Comparison of ENCODE assay signal across 8 cellular contexts in genomic region chr3:180601688-180602666, GRCh38. TPM values are rescaled to one million over a fixed set of nuclear protein-coding genes. Genes with fewer than 3 reads are reported as not detected.
DNase-seq lines count a peak whose midpoint lies in the region; ATAC-seq and TF ChIP-seq lines count a peak whose summit lies in the region.

Gene TTC14, plus strand, starts transcription at chr3:180602163. Its CDS starts 99 bp downstream, at chr3:180602262.

- H3K4ac ChIP-seq in trophoblast cell (ENCODE audit: low read depth, low read length): peak within 1 kb of the TSS; percentile 9

- H3K18ac ChIP-seq in trophoblast cell (ENCODE audit: low read length): peak within 1 kb of the TSS; percentile 84

- TF ChIP-seq POLR2A in transverse colon (IDR thresholded peaks at IDR 0.05): peak; percentile 60

- peaks cover 6% of the 10 kb centered on the region for H3K79me1 ChIP-seq in trophoblast cell (ENCODE audit: low read length)

- peak within 1 kb of the TSS; percentile 99 for H4K8ac ChIP-seq in trophoblast cell (ENCODE audit: low read depth, low read length)

- H3K14ac ChIP-seq in trophoblast cell (ENCODE audit: low read length): peak within 1 kb of the TSS; percentile 67

- peak within 1 kb of the TSS; percentile 95 for H3K27ac Mint-ChIP-seq in activated naive CD8-positive, alpha-beta T cell treated with anti-CD3 and anti-CD28 coated beads, Interleukin-2, amount 50 U/mL, for 24 hours

- peak within 1 kb of the TSS; percentile 96 for H3K4me3 ChIP-seq in trophoblast cell (ENCODE audit: low read depth, low read length)
- H3K4me3 ChIP-seq in transverse colon: peak within 1 kb of the TSS; percentile 79 to 98 (median 86)

- DNase-seq in NCI-H1417 (lab: John Stamatoyannopoulos, UW): peak; percentile 94 to 98 (median 98)
- DNase-seq in SW480 (ENCODE audit: low spot score): peak; percentile 94
- peak; percentile 91 for DNase-seq in activated naive CD8-positive, alpha-beta T cell treated with anti-CD3 and anti-CD28 coated beads, Interleukin-2, amount 50 U/mL, for 24 hours
- DNase-seq in cardiac septum (ENCODE audit: low spot score): peak; percentile 96
- DNase-seq in trophoblast cell: peak; percentile 91 to 95
- DNase-seq in transverse colon: peak; percentile 92

- peaks cover 42% of the 10 kb centered on the region for H3K36me3 Mint-ChIP-seq in activated naive CD8-positive, alpha-beta T cell treated with anti-CD3 and anti-CD28 coated beads, Interleukin-2, amount 50 U/mL, for 24 hours (ENCODE audit: low read depth)

- peak within 1 kb of the TSS; percentile 95 for H4K12ac ChIP-seq in trophoblast cell (ENCODE audit: low read depth, low read length)

- H4K91ac ChIP-seq in trophoblast cell (ENCODE audit: low read depth, low read length): peak within 1 kb of the TSS; percentile 87

- H3K79me2 ChIP-seq in trophoblast cell (ENCODE audit: control insufficient read depth, insufficient read depth, low read length, poor library complexity): peaks cover 3% of the 10 kb centered on the region

- no peak within 1 kb of the TSS for H3K23ac ChIP-seq in trophoblast cell (ENCODE audit: low read length)

- H3K4me2 ChIP-seq in trophoblast cell (ENCODE audit: low read length): peak within 1 kb of the TSS; percentile 95

- H2BK12ac ChIP-seq in trophoblast cell (ENCODE audit: low read length): no peak within 1 kb of the TSS

- H3K9me3 ChIP-seq in trophoblast cell (ENCODE audit: insufficient read depth, low read depth, low read length) (no peaks in the 10 kb centered on the region), transverse colon (no peaks in the 10 kb centered on the region)

- H3K9me3 Mint-ChIP-seq in activated naive CD8-positive, alpha-beta T cell treated with anti-CD3 and anti-CD28 coated beads, Interleukin-2, amount 50 U/mL, for 24 hours: peaks cover 7% of the 10 kb centered on the region

- H3K27me3 ChIP-seq in trophoblast cell (ENCODE audit: insufficient read depth, low read length): no peaks in the 10 kb centered on the region
- peaks cover 9% of the 10 kb centered on the region for H3K27me3 ChIP-seq in transverse colon

- peak; percentile 97 for ATAC-seq in HG02678 (IDR thresholded peaks at IDR 0.05; ENCODE audit: unreplicated experiment)
- ATAC-seq in activated naive CD8-positive, alpha-beta T cell treated with anti-CD3 and anti-CD28 coated beads, Interleukin-2, amount 50 U/mL, for 24 hours: peak; percentile 98

- peak within 1 kb of the TSS; percentile 89 for H2AFZ ChIP-seq in trophoblast cell (ENCODE audit: insufficient read depth, low read length, poor library complexity)

- H3K4me1 ChIP-seq in trophoblast cell (ENCODE audit: control insufficient read depth in 1 of 2, insufficient read depth in 2 of 2, low read length in 2 of 2) (no peaks in the 10 kb centered on the region), transverse colon (peaks cover 4 to 15% (median 8%) of the 10 kb centered on the region in 4 donors)

- peak within 1 kb of the TSS; percentile 65 for H3K27ac ChIP-seq in trophoblast cell (ENCODE audit: low read depth, low read length)
- peak within 1 kb of the TSS; percentile 79 to 89 (median 84) for H3K27ac ChIP-seq in transverse colon

- peak; percentile 26; the same call in 1 of the 3 replicates for TF ChIP-seq CTCF in GM12872 (IDR thresholded peaks at IDR 0.05; ENCODE audit: insufficient read depth, low read depth, low read length)
- TF ChIP-seq CTCF in transverse colon (IDR thresholded peaks at IDR 0.05): no peak

- peaks cover 34% of the 10 kb centered on the region for H3K4me1 Mint-ChIP-seq in activated naive CD8-positive, alpha-beta T cell treated with anti-CD3 and anti-CD28 coated beads, Interleukin-2, amount 50 U/mL, for 24 hours

- no peak for TF ChIP-seq EP300 in transverse colon (IDR thresholded peaks at IDR 0.05; ENCODE audit: low read depth)

- H3K36me3 ChIP-seq in trophoblast cell (ENCODE audit: control insufficient read depth in 1 of 2, insufficient read depth in 2 of 2, low read length in 2 of 2) (peaks cover 2 to 4% of the 10 kb centered on the region in 2 experiments), transverse colon (peaks cover 0 to 32% (median 16%) of the 10 kb centered on the region in 4 donors)

- H3K9ac ChIP-seq in trophoblast cell (ENCODE audit: low read length): peak within 1 kb of the TSS; percentile 81

- no CpG with 5 or more reads among the region's 70 CpGs for WGBS in trophoblast cell (ENCODE audit: extremely low coverage, insufficient coverage, insufficient read length)
- WGBS in transverse colon (ENCODE audit: low coverage in 1 of 2), 2 donors: 9% methylated on average over 59 of the region's 70 CpGs; no CpG with 5 or more reads in 1 of the 2 donors

- in situ Hi-C loops in transverse colon (cut with MboI; ENCODE audit: low pct_ligation_motif_present in 1 of 4, low pct_unique_long_range_greater_than_20kb in 1 of 4, low sequenced_read_pairs in 3 of 4): no loop called here

- no peak within 1 kb of the TSS for H2AK5ac ChIP-seq in trophoblast cell (ENCODE audit: low read length)

- intact Hi-C loops in cardiac septum (cut with DNase I) (loop anchor here (10.0 kb wide), 1 partner anchor 313 kb away; the partner anchor contains the start of gene FXR1), transverse colon (cut with DNase I; ENCODE audit: low total_unique reads) (no loop called here)

- H2BK120ac ChIP-seq in trophoblast cell (ENCODE audit: insufficient read depth, low read length, poor library complexity): no peak within 1 kb of the TSS

- peak within 1 kb of the TSS; percentile 95 for H3K4me3 Mint-ChIP-seq in activated naive CD8-positive, alpha-beta T cell treated with anti-CD3 and anti-CD28 coated beads, Interleukin-2, amount 50 U/mL, for 24 hours

- H3K27me3 Mint-ChIP-seq in activated naive CD8-positive, alpha-beta T cell treated with anti-CD3 and anti-CD28 coated beads, Interleukin-2, amount 50 U/mL, for 24 hours: peaks cover 20% of the 10 kb centered on the region

- H2BK5ac ChIP-seq in trophoblast cell (ENCODE audit: low read depth, low read length, poor library complexity): peak within 1 kb of the TSS; percentile 57

RNA-seq across cellular contexts. Expression of gene TTC14, which starts in this region (rescaled TPM):
- total RNA-seq in cardiac septum (18.5 TPM), transverse colon (100 to 1,000 TPM in 1 of 4 donors, 10 to 100 TPM in 3; 43.6 to 144 (median 70.7) TPM)
- polyA plus RNA-seq in trophoblast cell (2013): 18.7 and 21.7 TPM in 2 replicates

Comparison
In these comparisons a context has a peak if more than half of its experiments do, and no peak if none do; other contexts are left out.
1. Peak in every context shown above with its lines: DNase-seq, ATAC-seq, H3K4me3 ChIP-seq and H3K27ac ChIP-seq.